Comparison of ENCODE assay signal across 14 cellular contexts in genomic region chr3:110562621-110563020, GRCh38.
"Had no signal": no experiment of that assay in that cellular context is flagged by ENCODE, and none has a peak within 500 bp of the region (broad histone marks: within the 10 kb centered on the region; RNA-seq: fewer than 3 reads in every experiment).

No MANE protein-coding gene starts in this region.

- H3K27me3 ChIP-seq: breast epithelium, neural progenitor cell, pancreas, stomach, thyroid gland had no signal

- H3K4me3 ChIP-seq: breast epithelium, neural progenitor cell, pancreas, stomach, thyroid gland had no signal

- FAIRE-seq: pancreas, urothelium cell line had no signal

- H3K36me3 ChIP-seq: breast epithelium, neural progenitor cell, pancreas, stomach, thyroid gland had no signal

- DNase-seq: activated CD4-positive, alpha-beta T cell treated with anti-CD3 and anti-CD28 coated beads, Interleukin-2, amount 50 U/mL, for 48 hours; activated CD4-positive, CD25-positive, alpha-beta regulatory T cell treated with anti-CD3 and anti-CD28 coated beads, Interleukin-2, amount 50 U/mL, for 72 hours; activated effector memory CD4-positive, alpha-beta T cell treated with anti-CD3 and anti-CD28 coated beads, Interleukin-2, amount 50 U/mL, for 16 hours; activated T-cell treated with anti-CD3 and anti-CD28 coated beads, Interleukin-2, amount 50 U/mL, for 4 hours; amniotic stem cell; hippocampal formation; pancreas; retina; stomach; thyroid gland had no signal

- H3K27ac ChIP-seq: breast epithelium, neural progenitor cell, pancreas, stomach, thyroid gland had no signal

- H3K4me1 ChIP-seq: breast epithelium, neural progenitor cell, pancreas, stomach, thyroid gland had no signal

- ATAC-seq: activated naive CD4-positive, alpha-beta T cell treated with anti-CD3 and anti-CD28 coated beads, Interleukin-2, amount 50 U/mL, for 72 hours; activated T-cell treated with anti-CD3 and anti-CD28 coated beads, Interleukin-2, amount 50 U/mL, for 4 hours; pancreas had no signal

- H3K9me3 ChIP-seq: pancreas, thyroid gland had no signal
